Comparison of ENCODE assay signal across 10 cellular contexts in genomic region chr14:73751157-73751691, GRCh38. TPM values are rescaled to one million over a fixed set of nuclear protein-coding genes. Genes with fewer than 3 reads are reported as not detected.
DNase-seq lines count a peak whose midpoint lies in the region; ATAC-seq and TF ChIP-seq lines count a peak whose summit lies in the region.
"Had no signal": no experiment of that assay in that cellular context is flagged by ENCODE, and none has a peak within 500 bp of the region (broad histone marks: within the 10 kb centered on the region; RNA-seq: fewer than 3 reads in every experiment).

No MANE protein-coding gene starts in this region.

- H3K4me3 ChIP-seq in left ventricle myocardium inferior = no peak overlapping the region
- no peak overlapping the region for H3K4me3 ChIP-seq in uterus

- H3K27me3 Mint-ChIP-seq in activated naive CD8-positive, alpha-beta T cell treated with anti-CD3 and anti-CD28 coated beads, Interleukin-2, amount 50 U/mL, for 24 hours = no peaks in the 10 kb centered on the region
- H3K27me3 Mint-ChIP-seq in naive B cell = no peaks in the 10 kb centered on the region

- H3K4me3 Mint-ChIP-seq in activated naive CD8-positive, alpha-beta T cell treated with anti-CD3 and anti-CD28 coated beads, Interleukin-2, amount 50 U/mL, for 24 hours = no peak overlapping the region
- H3K4me3 Mint-ChIP-seq in naive B cell = peak overlapping the region; percentile 56 to 97 (median 88)

- no peak for TF ChIP-seq CTCF in left ventricle myocardium inferior (IDR thresholded peaks at IDR 0.05; ENCODE audit: borderline replicate concordance)
- TF ChIP-seq CTCF in uterus (IDR thresholded peaks at IDR 0.05) = no peak

- H3K27me3 ChIP-seq in left ventricle myocardium inferior (ENCODE audit: low read depth) (no peaks in the 10 kb centered on the region), uterus (no peaks in the 10 kb centered on the region)

- H3K27ac Mint-ChIP-seq in activated naive CD8-positive, alpha-beta T cell treated with anti-CD3 and anti-CD28 coated beads, Interleukin-2, amount 50 U/mL, for 24 hours = peak overlapping the region; percentile 97
- peak overlapping the region; percentile 82 to 98 (median 96) for H3K27ac Mint-ChIP-seq in naive B cell

- ATAC-seq in left cardiac atrium = no peak
- no peak for ATAC-seq in activated naive CD8-positive, alpha-beta T cell treated with anti-CD3 and anti-CD28 coated beads, Interleukin-2, amount 50 U/mL, for 24 hours
- ATAC-seq in naive B cell (ENCODE audit: low read depth in 2 of 2) = peak; percentile 38
- no peak for ATAC-seq in GM19467 (IDR thresholded peaks at IDR 0.05; ENCODE audit: unreplicated experiment)

- no peak for TF ChIP-seq POLR2A in uterus (IDR thresholded peaks at IDR 0.05)

- DNase-seq in left ventricle myocardium inferior (no peak), left cardiac atrium (no peak), naive B cell (peak; percentile 59), uterus (no peak), KBM-7 (no peak), HCEC 1CT (no peak)
- no peak for DNase-seq in activated naive CD8-positive, alpha-beta T cell treated with anti-CD3 and anti-CD28 coated beads, Interleukin-2, amount 50 U/mL, for 24 hours
- DNase-seq: Caco-2, NCI-H748 treated with DMSO at 0.1 percent for 48 hours had no signal

- no peaks in the 10 kb centered on the region for H3K9me3 ChIP-seq in left ventricle myocardium inferior (replicated peaks)
- no peaks in the 10 kb centered on the region for H3K9me3 ChIP-seq in uterus
- H3K9me3 ChIP-seq: Caco-2 had no signal

- no peaks in the 10 kb centered on the region for H3K9me3 Mint-ChIP-seq in activated naive CD8-positive, alpha-beta T cell treated with anti-CD3 and anti-CD28 coated beads, Interleukin-2, amount 50 U/mL, for 24 hours
- H3K9me3 Mint-ChIP-seq in naive B cell = no peaks in the 10 kb centered on the region

- H3K4me1 ChIP-seq in left ventricle myocardium inferior (peaks cover 100% of the 10 kb centered on the region), uterus (peaks cover 31 to 63% of the 10 kb centered on the region in 2 donors)

- H3K36me3 ChIP-seq in left ventricle myocardium inferior (no peaks in the 10 kb centered on the region), uterus (no peaks in the 10 kb centered on the region)

- intact Hi-C loops in left ventricle myocardium inferior (cut with micrococcal nuclease) = loop anchor here (5.0 kb wide), 1 partner anchor 36 kb away; no protein-coding TSS in a partner anchor
- intact Hi-C loops in left cardiac atrium (cut with DNase I) = no loop called here
- intact Hi-C loops in uterus (cut with DNase I; ENCODE audit: low total_unique reads) = no loop called here

- peaks cover 99% of the 10 kb centered on the region for H3K4me1 Mint-ChIP-seq in activated naive CD8-positive, alpha-beta T cell treated with anti-CD3 and anti-CD28 coated beads, Interleukin-2, amount 50 U/mL, for 24 hours
- peaks cover 76 to 99% (median 92%) of the 10 kb centered on the region in 3 donors for H3K4me1 Mint-ChIP-seq in naive B cell

- peak overlapping the region; percentile 100 for H3K27ac ChIP-seq in left ventricle myocardium inferior (replicated peaks)
- H3K27ac ChIP-seq in uterus = peak overlapping the region; percentile 95 to 97

- H3K36me3 Mint-ChIP-seq in activated naive CD8-positive, alpha-beta T cell treated with anti-CD3 and anti-CD28 coated beads, Interleukin-2, amount 50 U/mL, for 24 hours (ENCODE audit: low read depth) = peaks cover 20% of the 10 kb centered on the region
- no peaks in the 10 kb centered on the region for H3K36me3 Mint-ChIP-seq in naive B cell

- in situ Hi-C loops in KBM-7 (cut with MboI; ENCODE audit: low pct_unique_long_range_greater_than_20kb, low sequenced_read_pairs) = no loop called here

RNA-seq across cellular contexts. Expression of gene PNMA1, which starts 37.0 kb away (rescaled TPM):
- total RNA-seq in left ventricle myocardium inferior (19.2 TPM), left cardiac atrium (10 to 100 TPM; 25.9 to 29.6 TPM), uterus (10 to 100 TPM; 12.6 to 58.0 (median 39.4) TPM)
- 10 to 100 TPM; 10.6 to 19.7 (median 15.4) TPM for polyA plus RNA-seq in naive B cell (ENCODE audit: low read depth in 6 of 6)

Comparison
In these comparisons a context has a peak if more than half of its experiments do, and no peak if none do; other contexts are left out.
1. ATAC-seq: peak in naive B cell (2 of 2); none in left cardiac atrium (0 of 2), activated naive CD8-positive, alpha-beta T cell treated with anti-CD3 and anti-CD28 coated beads, Interleukin-2, amount 50 U/mL, for 24 hours (single experiment) and GM19467 (single experiment).